In the genomic region with DNA sequence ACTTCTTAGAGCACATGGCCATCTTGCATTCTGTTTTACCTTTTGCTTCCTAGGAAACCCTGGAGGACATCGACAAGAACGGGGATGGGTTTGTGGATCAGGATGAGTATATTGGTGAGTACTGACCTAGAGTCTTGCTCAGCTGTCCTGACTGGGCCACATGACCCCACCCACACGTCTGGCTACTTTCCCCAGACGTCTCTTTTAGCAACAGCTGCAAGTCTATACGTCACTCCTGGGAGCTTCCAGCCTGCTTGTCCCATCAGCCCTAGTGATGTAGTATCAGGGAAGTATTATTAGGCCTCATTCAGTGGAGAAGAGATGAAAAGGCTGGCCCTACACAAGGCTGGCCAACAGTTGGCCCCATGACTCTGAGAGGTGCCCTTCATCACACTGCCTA, we compare ENCODE assay signal across 20 cellular contexts. TPM values are rescaled to one million over a fixed set of nuclear protein-coding genes. Genes with fewer than 3 reads are reported as not detected.
A peak's percentile ranks its signal among the peaks of the same experiment; 100 is the strongest.
DNase-seq lines count a peak whose midpoint lies in the region; ATAC-seq, FAIRE-seq and TF ChIP-seq lines count a peak whose summit lies in the region.
"Had no signal": no experiment of that assay in that cellular context is flagged by ENCODE, and none has a peak within 500 bp of the region (broad histone marks: within the 10 kb centered on the region; RNA-seq: fewer than 3 reads in every experiment).

No MANE protein-coding gene starts in this region.

- TF ChIP-seq CTCF in fibroblast of lung (conservative IDR thresholded peaks at IDR 0.05 in 1 of 2, IDR thresholded peaks at IDR 0.05 in 1 of 2; ENCODE audit: low read depth in 1 of 2, low read length in 2 of 2) = no peak
- TF ChIP-seq CTCF in psoas muscle (IDR thresholded peaks at IDR 0.05) = no peak
- no peak for TF ChIP-seq CTCF in mammary epithelial cell (conservative IDR thresholded peaks at IDR 0.05 in 1 of 2, IDR thresholded peaks at IDR 0.05 in 1 of 2; ENCODE audit: extremely low read depth in 1 of 2, insufficient read depth in 1 of 2, low read depth in 1 of 2, low read length in 2 of 2)

- H3K27ac ChIP-seq in fibroblast of lung (ENCODE audit: insufficient read depth, low read length) = peak overlapping the region; percentile 23
- no peak overlapping the region for H3K27ac ChIP-seq in psoas muscle
- no peak overlapping the region for H3K27ac ChIP-seq in mammary epithelial cell (ENCODE audit: insufficient read depth, low read depth, low read length)
- H3K27ac ChIP-seq: A549 had no signal

- dilution Hi-C loops in mammary epithelial cell (cut with HindIII; ENCODE audit: low sequenced_read_pairs) = no loop called here

- H3K9ac ChIP-seq in fibroblast of lung (ENCODE audit: insufficient read depth, low read length) (no peak overlapping the region), mammary epithelial cell (ENCODE audit: insufficient read depth, low read length) (no peak overlapping the region)

- ATAC-seq in psoas muscle = peak in 3 of 4 donors; percentile 30 to 57 (median 46)
- no peak for ATAC-seq in stimulated activated naive CD8-positive, alpha-beta T cell treated with anti-CD3 and anti-CD28 coated beads, Interleukin-15, Interleukin-2, amounts not matched to agents 100 U/mL and 50 U/mL, for 24 hours
- ATAC-seq: A549, HepG2, Panc1 had no signal

- H2AFZ ChIP-seq in fibroblast of lung (ENCODE audit: low read length) (no peak overlapping the region), mammary epithelial cell (ENCODE audit: low read depth, low read length) (no peak overlapping the region)

- peaks cover 2% of the 10 kb centered on the region for H3K4me1 ChIP-seq in fibroblast of lung (ENCODE audit: control insufficient read depth, extremely low read depth, insufficient read depth, low read length)
- H3K4me1 ChIP-seq in psoas muscle = no peaks in the 10 kb centered on the region
- no peaks in the 10 kb centered on the region for H3K4me1 ChIP-seq in mammary epithelial cell (ENCODE audit: insufficient read depth, low read length)
- H3K4me1 ChIP-seq: A549 had no signal

- no TSS peak for BruUV-seq in mammary epithelial cell (replicated peaks; lab: Mats Ljungman, UMichigan)

- peaks cover 26% of the 10 kb centered on the region for H3K36me3 ChIP-seq in fibroblast of lung (ENCODE audit: control insufficient read depth, insufficient read depth, low read length)
- H3K36me3 ChIP-seq in psoas muscle (ENCODE audit: insufficient read depth in 1 of 2, low read depth in 1 of 2) = peaks cover 7 to 68% of the 10 kb centered on the region in 2 donors
- H3K36me3 ChIP-seq in mammary epithelial cell (ENCODE audit: insufficient read depth, low read length) = peaks cover 27% of the 10 kb centered on the region

- 0 out of 2 replicates have a peak, but pooled peaks have one; percentile 4 for TF ChIP-seq POLR2A in GM12892 (IDR thresholded peaks at IDR 0.05; ENCODE audit: low read depth, low read length)

- CTCF ChIA-PET in mammary epithelial cell (lab: Charles Lee; ENCODE audit: low non-redundant PET) = no interaction called here

- H3K4me2 ChIP-seq in fibroblast of lung (ENCODE audit: extremely low read depth, insufficient read depth, low read length) = no peak overlapping the region
- H3K4me2 ChIP-seq in mammary epithelial cell (ENCODE audit: insufficient read depth, low read depth, low read length) = no peak overlapping the region
- H3K4me2 ChIP-seq: A549 had no signal

- H3K9me3 ChIP-seq in fibroblast of lung (ENCODE audit: control insufficient read depth, insufficient read depth, low read depth, low read length) (no peaks in the 10 kb centered on the region), psoas muscle (no peaks in the 10 kb centered on the region), mammary epithelial cell (replicated peaks; ENCODE audit: insufficient read depth, low read length) (no peaks in the 10 kb centered on the region)
- H3K9me3 ChIP-seq: A549 had no signal

- no peak overlapping the region for H3K4me3 ChIP-seq in fibroblast of lung (replicated peaks in 1 of 4; ENCODE audit: control extremely low read depth in 1 of 4, insufficient read depth in 1 of 4, low read depth in 3 of 4, low read length in 4 of 4)
- no peak overlapping the region for H3K4me3 ChIP-seq in psoas muscle
- no peak overlapping the region for H3K4me3 ChIP-seq in mammary epithelial cell (replicated peaks in 1 of 3; ENCODE audit: insufficient read depth in 1 of 3, low read depth in 2 of 3, low read length in 3 of 3)
- H3K4me3 ChIP-seq: A549 had no signal

- intact Hi-C loops in psoas muscle (cut with DNase I) = no loop called here
- intact Hi-C loops in mammary epithelial cell (cut with micrococcal nuclease) = no loop called here

- no peak for FAIRE-seq in GM12892 (lab: Jason Lieb, UNC)
- FAIRE-seq: A549, HepG2 had no signal

- H4K20me1 ChIP-seq in fibroblast of lung (ENCODE audit: control insufficient read depth, extremely low read depth, insufficient read depth, low read length) (no peaks in the 10 kb centered on the region), mammary epithelial cell (ENCODE audit: insufficient read depth, low read length) (no peaks in the 10 kb centered on the region)

- in situ Hi-C loops in mammary epithelial cell (cut with MboI; ENCODE audit: low sequenced_read_pairs in 2 of 2) = no loop called here

- 42 to 48% (median 48%) methylated on average over 5 of the region's 5 CpGs for WGBS in psoas muscle, 3 donors
- WGBS in mammary epithelial cell (ENCODE audit: low coverage, missing lambda C conversion rate) = 77% methylated on average over 5 of the region's 5 CpGs

- no peaks in the 10 kb centered on the region for H3K27me3 ChIP-seq in fibroblast of lung (ENCODE audit: control insufficient read depth, insufficient read depth, low read length)
- no peaks in the 10 kb centered on the region for H3K27me3 ChIP-seq in psoas muscle (ENCODE audit: insufficient read depth in 3 of 3, low read length in 2 of 3)
- no peaks in the 10 kb centered on the region for H3K27me3 ChIP-seq in mammary epithelial cell (ENCODE audit: insufficient read depth, low read length)

- no peak for DNase-seq in GM12892 (ENCODE audit: insufficient read length)
- peak; percentile 91 for DNase-seq in LHCN-M2 (ENCODE audit: low read depth)
- DNase-seq in fibroblast of lung (ENCODE audit: low read depth in 2 of 2) = peak in 1 of 2 donors; percentile 49
- DNase-seq in psoas muscle = no peak
- DNase-seq in activated CD4-positive, alpha-beta T cell treated with anti-CD3 and anti-CD28 coated beads, Interleukin-2, amount 50 U/mL, for 4 hours = no peak
- DNase-seq in mammary epithelial cell = no peak
- no peak for DNase-seq in activated CD8-positive, alpha-beta memory T cell treated with anti-CD3 and anti-CD28 coated beads, Interleukin-2, amount 50 U/mL, for 4 hours
- DNase-seq in stimulated activated naive CD8-positive, alpha-beta T cell treated with anti-CD3 and anti-CD28 coated beads, Interleukin-15, Interleukin-2, amounts not matched to agents 100 U/mL and 50 U/mL, for 24 hours = no peak
- DNase-seq: DMS53, GDM1, KG1, NCI-H1092 treated with DMSO at 0.1 percent for 48 hours, NCI-H146, NCI-H2029, NCI-H226, NCI-H510A treated with DMSO at 0.1 percent for 48 hours, NCI-H748 treated with DMSO at 0.1 percent for 48 hours had no signal

- peaks cover 30% of the 10 kb centered on the region for H3K79me2 ChIP-seq in fibroblast of lung (ENCODE audit: control insufficient read depth, insufficient read depth, low read length)
- peaks cover 23% of the 10 kb centered on the region for H3K79me2 ChIP-seq in mammary epithelial cell (ENCODE audit: insufficient read depth, low read length)

RNA-seq across cellular contexts. Expression of a gene that starts 9.6 kb away (rescaled TPM):
- polyA plus RNA-seq in GM12892 (2012; ENCODE audit: missing spikeins) = 54.0 TPM
- total RNA-seq in LHCN-M2 (2014; rRNA removed) (177 and 231 TPM in 2 replicates), fibroblast of lung (253 and 371 TPM in 2 replicates), psoas muscle (10 to 100 TPM; 17.2 to 47.3 (median 25.8) TPM), mammary epithelial cell (100 to 1,000 TPM; 101 to 163 TPM)
- 159 TPM for polyA plus RNA-seq in LHCN-M2 (2012)
- polyA plus RNA-seq in fibroblast of lung (312 and 436 TPM in 2 replicates), psoas muscle (10 to 100 TPM; 25.1 to 48.1 (median 37.1) TPM), mammary epithelial cell (59.9 TPM)
- polyA plus RNA-seq in fibroblast of lung (2012) = 306 and 422 TPM in 2 replicates
- polyA minus RNA-seq in fibroblast of lung (ENCODE audit: low replicate concordance) (19.5 and 24.4 TPM in 2 replicates), mammary epithelial cell (29.8 TPM)
